ENCODE assay signal across 8 cellular contexts in genomic region chr12:53492830-53493609, GRCh38. TPM values are rescaled to one million over a fixed set of nuclear protein-coding genes. Genes with fewer than 3 reads are reported as not detected.
DNase-seq lines count a peak whose midpoint lies in the region; ATAC-seq, FAIRE-seq and TF ChIP-seq lines count a peak whose summit lies in the region.

No MANE protein-coding gene starts in this region.

- peaks cover 7% of the 10 kb centered on the region; the same call in 1 of the 2 replicates for H3K4me1 ChIP-seq in PC-3 (ENCODE audit: insufficient read depth, low read length)
- H3K4me1 ChIP-seq in esophagus muscularis mucosa = peaks cover 23 to 55% (median 48%) of the 10 kb centered on the region in 4 donors

- TF ChIP-seq RAD21 in Ishikawa (IDR thresholded peaks at IDR 0.05; ENCODE audit: low read depth) = no peak

- no peaks in the 10 kb centered on the region for H3K79me2 ChIP-seq in PC-3 (ENCODE audit: low read length)

- H2AFZ ChIP-seq in PC-3 (ENCODE audit: low read length) = peak overlapping the region; percentile 90

- intact Hi-C loops in PC-3 (cut with micrococcal nuclease) = no loop called here
- intact Hi-C loops in esophagus muscularis mucosa (cut with DNase I) = no loop called here

- no peak for TF ChIP-seq POLR2A in esophagus muscularis mucosa (IDR thresholded peaks at IDR 0.05; ENCODE audit: low read depth)

- peak overlapping the region; percentile 84 for H3K4me2 ChIP-seq in PC-3 (ENCODE audit: low read length)

- peaks cover 36% of the 10 kb centered on the region for H3K4me1 Mint-ChIP-seq in activated T-cell treated with anti-CD3 and anti-CD28 coated beads, Interleukin-2, amount 50 U/mL, for 72 hours (ENCODE audit: low read depth)

- H3K27ac ChIP-seq in PC-3 (ENCODE audit: low read length) (no peak overlapping the region), esophagus muscularis mucosa (replicated peaks in 1 of 4) (peak overlapping the region; percentile 86 to 88 (median 86))

- peak overlapping the region; percentile 35 for H3K9ac ChIP-seq in PC-3 (ENCODE audit: low read length)

- FAIRE-seq in D721Med (lab: Jason Lieb, UNC) = no peak

- H3K36me3 ChIP-seq in PC-3 (ENCODE audit: low read depth, low read length) = no peaks in the 10 kb centered on the region
- H3K36me3 ChIP-seq in esophagus muscularis mucosa = peaks cover 0 to 3% (median 2%) of the 10 kb centered on the region in 4 donors

- no peak for DNase-seq in D721Med (ENCODE audit: insufficient read length, low spot score)
- peak; percentile 88 for DNase-seq in PC-3
- peak; percentile 88 to 91 for DNase-seq in activated T-cell treated with anti-CD3 and anti-CD28 coated beads, Interleukin-2, amount 50 U/mL, for 72 hours
- DNase-seq in esophagus muscularis mucosa (ENCODE audit: extremely low spot score) = peak; percentile 99
- peak; percentile 89 for DNase-seq in myocyte (ENCODE audit: low read depth)
- DNase-seq in stimulated activated CD8-positive, alpha-beta memory T cell treated with anti-CD3 and anti-CD28 coated beads, Interleukin-7, amount 100 ng/mL, for 24 hours (ENCODE audit: low read depth) = peak; percentile 72

- POLR2A ChIA-PET in PC-3 (lab: Charles Lee; ENCODE audit: unreplicated experiment) = interaction anchor here (0.6 to 0.7 kb wide), 2 partner anchors 14 to 16 kb away, joined by 8 to 10 read pairs; no protein-coding TSS in a partner anchor

- no peaks in the 10 kb centered on the region for H3K27me3 Mint-ChIP-seq in activated T-cell treated with anti-CD3 and anti-CD28 coated beads, Interleukin-2, amount 50 U/mL, for 72 hours (ENCODE audit: low read depth)

- H3K27ac Mint-ChIP-seq in activated T-cell treated with anti-CD3 and anti-CD28 coated beads, Interleukin-2, amount 50 U/mL, for 72 hours = peak overlapping the region; percentile 29

- TF ChIP-seq EP300 in Ishikawa (IDR thresholded peaks at IDR 0.05; ENCODE audit: borderline replicate concordance) = no peak
- peak; percentile 18 for TF ChIP-seq EP300 in esophagus muscularis mucosa (IDR thresholded peaks at IDR 0.05)

- no peaks in the 10 kb centered on the region for H3K9me2 ChIP-seq in PC-3 (replicated peaks; ENCODE audit: low read length)

- TF ChIP-seq CTCF in D721Med (IDR thresholded peaks at IDR 0.05; ENCODE audit: insufficient read depth, missing control alignments) (peak; percentile 5), PC-3 (conservative IDR thresholded peaks at IDR 0.05; ENCODE audit: low read depth, low read length) (no peak), esophagus muscularis mucosa (IDR thresholded peaks at IDR 0.05) (no peak)

- no peaks in the 10 kb centered on the region for H3K9me3 ChIP-seq in PC-3 (ENCODE audit: low read length)
- H3K9me3 ChIP-seq in esophagus muscularis mucosa = no peaks in the 10 kb centered on the region

- H3K4me3 Mint-ChIP-seq in activated T-cell treated with anti-CD3 and anti-CD28 coated beads, Interleukin-2, amount 50 U/mL, for 72 hours = peak overlapping the region; percentile 89 to 97

- H3K4me3 ChIP-seq in PC-3 (ENCODE audit: low read length) = peak overlapping the region; percentile 65
- H3K4me3 ChIP-seq in esophagus muscularis mucosa = peak overlapping the region; percentile 67 to 75 (median 70)

- H3K27me3 ChIP-seq in PC-3 (ENCODE audit: low read length) = no peaks in the 10 kb centered on the region
- H3K27me3 ChIP-seq in esophagus muscularis mucosa = no peaks in the 10 kb centered on the region

- H3K9me3 Mint-ChIP-seq in activated T-cell treated with anti-CD3 and anti-CD28 coated beads, Interleukin-2, amount 50 U/mL, for 72 hours = no peaks in the 10 kb centered on the region

- peaks cover 0 to 3% of the 10 kb centered on the region in 2 donors for H3K36me3 Mint-ChIP-seq in activated T-cell treated with anti-CD3 and anti-CD28 coated beads, Interleukin-2, amount 50 U/mL, for 72 hours (ENCODE audit: insufficient read depth in 2 of 2)

- ATAC-seq in GM21528 (IDR thresholded peaks at IDR 0.05; ENCODE audit: low FRiP score, unreplicated experiment) = peak; percentile 81
- ATAC-seq in PC-3 = peak; percentile 94
- ATAC-seq in activated T-cell treated with anti-CD3 and anti-CD28 coated beads, Interleukin-2, amount 50 U/mL, for 72 hours (replicated peaks in 1 of 2) = peak; percentile 93 to 95

- 2% methylated on average over 12 of the region's 52 CpGs for WGBS in esophagus muscularis mucosa

- H3F3A ChIP-seq in PC-3 (ENCODE audit: low read length, unreplicated experiment) = no peaks in the 10 kb centered on the region

- CTCF ChIA-PET in PC-3 (lab: Charles Lee) = no interaction called here

- H4K20me1 ChIP-seq in PC-3 (ENCODE audit: low read length) = no peaks in the 10 kb centered on the region

- no TSS peak for BruUV-seq in PC-3 (replicated peaks; lab: Mats Ljungman, UMichigan)

TF ChIP-seq in Ishikawa, 13 proteins besides CTCF, POLR2A, EP300 and RAD21:
- peak; percentile 55; the same call in 1 of the 2 replicates for TF ChIP-seq YY1 (IDR thresholded peaks at IDR 0.05; ENCODE audit: low read depth)
- TF ChIP-seq CEBPB (IDR thresholded peaks at IDR 0.05) = no peak
- 0 out of 2 replicates have a peak, but pooled peaks have one; percentile 43 for TF ChIP-seq NFIC (IDR thresholded peaks at IDR 0.05)
- no peak for TF ChIP-seq FOXM1 (IDR thresholded peaks at IDR 0.05; ENCODE audit: borderline replicate concordance, low read depth)
- TF ChIP-seq MAX (IDR thresholded peaks at IDR 0.05) = peak; percentile 87
- peak; percentile 97 for TF ChIP-seq USF1 (IDR thresholded peaks at IDR 0.05)
- no peak for TF ChIP-seq CREB1 (IDR thresholded peaks at IDR 0.05; ENCODE audit: low read depth)
- TF ChIP-seq ZBTB7A (IDR thresholded peaks at IDR 0.05; ENCODE audit: low read depth) = peak; percentile 96
- TF ChIP-seq REST (IDR thresholded peaks at IDR 0.05; ENCODE audit: low read depth) = no peak
- TF ChIP-seq TAF1 (IDR thresholded peaks at IDR 0.05; ENCODE audit: low read depth) = peak; percentile 82
- TF ChIP-seq TCF12 (IDR thresholded peaks at IDR 0.05; ENCODE audit: low read depth) = peak; percentile 65; the same call in 1 of the 2 replicates
- peak; percentile 20; the same call in 1 of the 2 replicates for TF ChIP-seq TEAD4 (IDR thresholded peaks at IDR 0.05)
- peak; percentile 58; the same call in 1 of the 2 replicates for TF ChIP-seq EGR1 (IDR thresholded peaks at IDR 0.05)

RNA-seq across cellular contexts. Expression of gene MAP3K12, which starts 6.2 kb away (rescaled TPM):
- total RNA-seq in PC-3 (2014; rRNA removed) (8.5 and 9.6 TPM in 2 replicates), esophagus muscularis mucosa (10 to 100 TPM; 12.6 to 20.1 (median 18.9) TPM), myocyte (17.0 and 25.5 TPM in 2 replicates)
- total RNA-seq in activated T-cell treated with anti-CD3 and anti-CD28 coated beads, Interleukin-2, amount 50 U/mL, for 72 hours = 10 to 100 TPM; 18.8 to 23.7 TPM
- polyA plus RNA-seq in myocyte (2012) = 20.6 TPM

RNA-seq across cellular contexts. Expression of gene TARBP2, which starts 8.1 kb away (rescaled TPM):
- 82.0 and 98.9 TPM in 2 replicates for total RNA-seq in PC-3 (2014; rRNA removed)
- 10 to 100 TPM; 37.7 to 40.7 TPM for total RNA-seq in activated T-cell treated with anti-CD3 and anti-CD28 coated beads, Interleukin-2, amount 50 U/mL, for 72 hours
- total RNA-seq in esophagus muscularis mucosa = 10 to 100 TPM; 12.7 to 16.6 (median 12.9) TPM
- total RNA-seq in myocyte = 23.7 and 30.0 TPM in 2 replicates
- 27.8 TPM for polyA plus RNA-seq in myocyte (2012)

RNA-seq across cellular contexts. Expression of gene NPFF, which starts 14.3 kb away (rescaled TPM):
- not detected in 2 replicates for total RNA-seq in PC-3 (2014; rRNA removed)
- 1 to 10 TPM in 1 of 2 donors, not detected in 1; 1.3 TPM for total RNA-seq in activated T-cell treated with anti-CD3 and anti-CD28 coated beads, Interleukin-2, amount 50 U/mL, for 72 hours
- total RNA-seq in esophagus muscularis mucosa = not detected
- total RNA-seq in myocyte = not detected in 2 replicates
- not detected for polyA plus RNA-seq in myocyte (2012)

RNA-seq across cellular contexts. Expression of gene PCBP2, which starts 41.1 kb away (rescaled TPM):
- total RNA-seq in PC-3 (2014; rRNA removed) (204 and 306 TPM in 2 replicates), esophagus muscularis mucosa (100 to 1,000 TPM; 275 to 374 (median 365) TPM), myocyte (141 and 158 TPM in 2 replicates)
- total RNA-seq in activated T-cell treated with anti-CD3 and anti-CD28 coated beads, Interleukin-2, amount 50 U/mL, for 72 hours = 1,000 to 10,000 TPM; 1,155 to 1,265 TPM
- 670 TPM for polyA plus RNA-seq in myocyte (2012)

RNA-seq across cellular contexts. Expression of gene PRR13, which starts 51.5 kb away (rescaled TPM):
- 54.2 and 60.9 TPM in 2 replicates for total RNA-seq in PC-3 (2014; rRNA removed)
- total RNA-seq in activated T-cell treated with anti-CD3 and anti-CD28 coated beads, Interleukin-2, amount 50 U/mL, for 72 hours = 100 to 1,000 TPM; 109 to 145 TPM
- 10 to 100 TPM; 47.8 to 77.6 (median 65.3) TPM for total RNA-seq in esophagus muscularis mucosa
- total RNA-seq in myocyte = 45.8 and 48.3 TPM in 2 replicates
- polyA plus RNA-seq in myocyte (2012) = 136 TPM
